In the genomic region with DNA sequence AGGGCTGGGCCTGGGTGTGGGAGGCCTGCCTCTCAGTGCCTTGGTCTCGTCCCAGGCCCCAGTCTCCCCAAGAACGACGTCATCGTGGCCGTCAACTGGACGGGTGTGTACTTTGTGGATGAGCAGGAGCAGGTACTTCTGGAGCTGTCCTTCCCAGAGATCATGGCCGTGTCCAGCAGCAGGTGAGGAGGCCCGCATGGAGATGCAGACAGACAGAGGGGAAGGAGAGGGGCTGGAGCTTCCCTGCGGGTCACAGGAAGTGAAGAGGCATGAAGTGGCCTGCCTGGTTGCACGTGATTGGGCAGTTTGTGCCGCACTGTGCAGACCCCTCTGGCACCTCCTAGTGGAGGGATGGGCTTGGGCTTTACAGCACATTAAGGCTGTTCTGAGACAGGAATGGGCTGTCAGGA, we compare ENCODE assay signal across 8 cellular contexts.
A peak's percentile ranks its signal among the peaks of the same experiment; 100 is the strongest.
DNase-seq lines count a peak whose midpoint lies in the region; ATAC-seq and TF ChIP-seq lines count a peak whose summit lies in the region.

No MANE protein-coding gene starts in this region.

- in situ Hi-C loops in astrocyte of the spinal cord (cut with HindIII; ENCODE audit: low sequenced_read_pairs), result no loop called here

- intact Hi-C loops in naive thymus-derived CD4-positive, alpha-beta T cell (cut with micrococcal nuclease), result no loop called here

- H3K4me3 ChIP-seq in astrocyte of the spinal cord (ENCODE audit: low read depth, low read length), result no peak overlapping the region
- H3K4me3 ChIP-seq in naive thymus-derived CD4-positive, alpha-beta T cell (ENCODE audit: low read length), result no peak overlapping the region
- no peak overlapping the region for H3K4me3 ChIP-seq in MG63

- peak; percentile 53 for DNase-seq in DMS 273 (lab: John Stamatoyannopoulos, UW; ENCODE audit: unreplicated experiment)
- no peak for DNase-seq in DMS 273 treated with DMSO at 0.1 percent for 48 hours (lab: John Stamatoyannopoulos, UW)
- DNase-seq in HuH-7 (ENCODE audit: low spot score), result peak; percentile 56
- no peak for DNase-seq in astrocyte of the spinal cord (ENCODE audit: low read depth, low spot score)
- no peak for DNase-seq in osteocyte (ENCODE audit: extremely low spot score, unreplicated experiment)
- DNase-seq in naive thymus-derived CD4-positive, alpha-beta T cell, result no peak
- no peak for DNase-seq in MG63

- TF ChIP-seq CTCF in astrocyte of the spinal cord (IDR thresholded peaks at IDR 0.05; ENCODE audit: low read depth, low read length) (peak; percentile 44), osteocyte (IDR thresholded peaks at IDR 0.05) (peak; percentile 20)

- CTCF ChIA-PET in naive thymus-derived CD4-positive, alpha-beta T cell (lab: Charles Lee), result no interaction called here

- no peaks in the 10 kb centered on the region for H3K4me1 Mint-ChIP-seq in osteocyte (ENCODE audit: unreplicated experiment)
- peaks cover 0 to 2% (median 0%) of the 10 kb centered on the region in 7 donors for H3K4me1 Mint-ChIP-seq in naive thymus-derived CD4-positive, alpha-beta T cell

- no peaks in the 10 kb centered on the region for H3K27me3 ChIP-seq in naive thymus-derived CD4-positive, alpha-beta T cell (ENCODE audit: control insufficient read depth in 2 of 2, insufficient read depth in 2 of 2, low read length in 2 of 2)
- H3K27me3 ChIP-seq in MG63, result no peaks in the 10 kb centered on the region

- H3K4me1 ChIP-seq in naive thymus-derived CD4-positive, alpha-beta T cell (ENCODE audit: control insufficient read depth in 2 of 2, insufficient read depth in 2 of 2, low read length in 2 of 2), result no peaks in the 10 kb centered on the region

- H3K36me3 ChIP-seq in naive thymus-derived CD4-positive, alpha-beta T cell (ENCODE audit: control insufficient read depth in 2 of 3, insufficient read depth in 3 of 3, low read length in 3 of 3), result no peaks in the 10 kb centered on the region
- no peaks in the 10 kb centered on the region for H3K36me3 ChIP-seq in MG63

- H3K27ac Mint-ChIP-seq in osteocyte (ENCODE audit: unreplicated experiment), result no peak overlapping the region
- H3K27ac Mint-ChIP-seq in naive thymus-derived CD4-positive, alpha-beta T cell, result peak overlapping the region in 1 of 9 donors; percentile 82

- H3K27ac ChIP-seq in naive thymus-derived CD4-positive, alpha-beta T cell (ENCODE audit: low read depth, low read length), result no peak overlapping the region

- no peak for ATAC-seq in GM21576 (IDR thresholded peaks at IDR 0.05; ENCODE audit: unreplicated experiment)
- ATAC-seq in naive thymus-derived CD4-positive, alpha-beta T cell, result no peak

- H3K4me3 Mint-ChIP-seq in osteocyte (ENCODE audit: unreplicated experiment), result no peak overlapping the region
- H3K4me3 Mint-ChIP-seq in naive thymus-derived CD4-positive, alpha-beta T cell, result no peak overlapping the region

- POLR2A ChIA-PET in naive thymus-derived CD4-positive, alpha-beta T cell (lab: Charles Lee), result no interaction called here

- peaks cover 2% of the 10 kb centered on the region for H3K27me3 Mint-ChIP-seq in osteocyte (ENCODE audit: unreplicated experiment)
- no peaks in the 10 kb centered on the region for H3K27me3 Mint-ChIP-seq in naive thymus-derived CD4-positive, alpha-beta T cell

- H3K9me3 Mint-ChIP-seq in osteocyte (ENCODE audit: unreplicated experiment), result no peaks in the 10 kb centered on the region
- H3K9me3 Mint-ChIP-seq in naive thymus-derived CD4-positive, alpha-beta T cell, result no peaks in the 10 kb centered on the region

- no peaks in the 10 kb centered on the region for H3K9me3 ChIP-seq in naive thymus-derived CD4-positive, alpha-beta T cell (ENCODE audit: control insufficient read depth in 2 of 3, low read length in 3 of 3)
- no peaks in the 10 kb centered on the region for H3K9me3 ChIP-seq in MG63

- H3K36me3 Mint-ChIP-seq in osteocyte (ENCODE audit: unreplicated experiment), result no peaks in the 10 kb centered on the region
- no peaks in the 10 kb centered on the region for H3K36me3 Mint-ChIP-seq in naive thymus-derived CD4-positive, alpha-beta T cell

Comparison
In these comparisons a context has a peak if more than half of its experiments do, and no peak if none do; other contexts are left out.
1. DNase-seq: peak in DMS 273 (single experiment) and HuH-7 (single experiment); none in DMS 273 treated with DMSO at 0.1 percent for 48 hours (single experiment), astrocyte of the spinal cord (single experiment), osteocyte (single experiment), naive thymus-derived CD4-positive, alpha-beta T cell (0 of 9) and MG63 (single experiment).